In the genomic region with DNA sequence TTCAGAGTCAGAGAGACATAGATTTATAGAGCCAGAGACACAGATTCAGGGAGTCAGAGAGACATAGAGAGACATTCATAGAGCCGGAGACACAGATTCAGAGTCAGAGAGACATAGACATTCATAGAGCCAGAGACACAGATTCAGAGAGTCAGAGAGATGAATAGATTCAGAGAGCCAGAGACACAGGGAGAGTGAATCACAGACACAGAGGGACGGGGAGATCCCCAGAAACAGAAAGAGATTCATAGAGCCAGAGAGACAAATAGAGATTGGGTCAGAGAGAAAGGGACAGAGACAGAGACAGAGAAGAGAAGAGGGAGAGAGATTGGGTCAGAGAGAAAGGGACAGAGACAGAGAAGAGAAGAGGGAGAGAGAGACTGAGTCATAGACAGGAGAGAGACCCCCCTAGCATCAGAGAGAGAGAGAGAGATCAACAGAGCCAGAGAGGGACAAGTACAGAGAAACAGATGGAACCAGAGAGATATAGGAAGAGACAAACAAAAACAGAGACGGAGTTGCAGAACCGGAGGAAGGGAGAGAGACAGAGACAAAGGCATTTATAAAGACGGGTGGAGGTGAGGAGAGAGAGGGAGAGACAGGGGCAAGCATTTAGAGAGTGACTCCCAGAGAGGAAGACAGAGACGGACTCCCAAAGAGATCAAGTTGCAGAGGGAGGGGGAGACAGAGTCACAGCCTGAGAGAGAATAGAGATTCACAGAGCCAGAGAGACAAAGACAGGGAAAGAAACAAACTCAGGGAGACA, we compare ENCODE assay signal across 18 cellular contexts. TPM values are rescaled to one million over a fixed set of nuclear protein-coding genes. Genes with fewer than 3 reads are reported as not detected.
DNase-seq lines count a peak whose midpoint lies in the region; ATAC-seq and TF ChIP-seq lines count a peak whose summit lies in the region.
"Had no signal": no experiment of that assay in that cellular context is flagged by ENCODE, and none has a peak within 500 bp of the region (broad histone marks: within the 10 kb centered on the region; RNA-seq: fewer than 3 reads in every experiment).

No MANE protein-coding gene starts in this region.

- intact Hi-C loops in ascending aorta (cut with DNase I), result no loop called here

- peaks cover 8% of the 10 kb centered on the region for H3K36me3 Mint-ChIP-seq in CD4-positive, CD25-positive, alpha-beta regulatory T cell
- peaks cover 5% of the 10 kb centered on the region for H3K36me3 Mint-ChIP-seq in neural progenitor cell
- H3K36me3 Mint-ChIP-seq: natural killer cell treated with Interleukin-12 subunit alpha and Interleukin-12 subunit beta and Interleukin-15 and Interleukin-18, amount 100 ng/mL, for 72 hours had no signal

- H3K79me2 ChIP-seq in neural progenitor cell (ENCODE audit: low read depth), result no peaks in the 10 kb centered on the region

- no peak overlapping the region for H3K27ac ChIP-seq in CD4-positive, CD25-positive, alpha-beta regulatory T cell (ENCODE audit: insufficient read depth, low read length, poor library complexity, severe bottlenecking)
- no peak overlapping the region for H3K27ac ChIP-seq in HUES6 (ENCODE audit: low read depth, low read length)
- peak overlapping the region; percentile 58 for H3K27ac ChIP-seq in caudate nucleus (ENCODE audit: low read depth, low read length)
- no peak overlapping the region for H3K27ac ChIP-seq in neural progenitor cell
- H3K27ac ChIP-seq in ascending aorta, result no peak overlapping the region
- H3K27ac ChIP-seq: breast epithelium, gastroesophageal sphincter had no signal

- no peaks in the 10 kb centered on the region for H4K20me1 ChIP-seq in neural progenitor cell (ENCODE audit: low read depth)

- peak overlapping the region; percentile 90 for H3K4me2 ChIP-seq in neural progenitor cell

- peaks cover 0 to 2% (median 0%) of the 10 kb centered on the region in 7 donors for H3K9me3 Mint-ChIP-seq in CD4-positive, CD25-positive, alpha-beta regulatory T cell
- no peaks in the 10 kb centered on the region for H3K9me3 Mint-ChIP-seq in neural progenitor cell
- H3K9me3 Mint-ChIP-seq: natural killer cell treated with Interleukin-12 subunit alpha and Interleukin-12 subunit beta and Interleukin-15 and Interleukin-18, amount 100 ng/mL, for 72 hours had no signal

- TF ChIP-seq CTCF in neural progenitor cell (IDR thresholded peaks at IDR 0.05) (no peak), ascending aorta (IDR thresholded peaks at IDR 0.05) (no peak)

- peaks cover 31% of the 10 kb centered on the region for H3K27me3 ChIP-seq in CD4-positive, CD25-positive, alpha-beta regulatory T cell (ENCODE audit: control insufficient read depth, insufficient read depth, low read length)
- H3K27me3 ChIP-seq in HUES6 (ENCODE audit: control insufficient read depth, insufficient read depth, low read length) (peaks cover 48% of the 10 kb centered on the region), neural progenitor cell (peaks cover 36% of the 10 kb centered on the region), ascending aorta (peaks cover 21% of the 10 kb centered on the region)

- H3K4me1 Mint-ChIP-seq in CD4-positive, CD25-positive, alpha-beta regulatory T cell, result peaks cover 16 to 44% (median 19%) of the 10 kb centered on the region in 4 donors
- H3K4me1 Mint-ChIP-seq in neural progenitor cell, result peaks cover 26% of the 10 kb centered on the region

- no peak for DNase-seq in CD4-positive, CD25-positive, alpha-beta regulatory T cell
- no peak for DNase-seq in caudate nucleus (lab: John Stamatoyannopoulos, UW)
- DNase-seq in neural progenitor cell (ENCODE audit: low spot score), result peak; percentile 28
- DNase-seq in ascending aorta (ENCODE audit: low spot score in 2 of 2), result no peak
- DNase-seq in activated T-cell treated with anti-CD3 and anti-CD28 coated beads, Interleukin-2, amount 50 U/mL, for 1 hour, result no peak
- no peak for DNase-seq in stimulated activated CD4-positive, alpha-beta T cell treated with anti-CD3 and anti-CD28 coated beads, Interleukin-4, amount 100 ng/mL, for 24 hours
- DNase-seq in iPS-NIHi11 (ENCODE audit: low spot score), result no peak
- DNase-seq: activated naive CD4-positive, alpha-beta T cell; effector memory CD4-positive, alpha-beta T cell; KG1; NCI-H1436 treated with DMSO at 0.1 percent for 48 hours; NCI-H524 treated with DMSO at 0.1 percent for 48 hours had no signal

- H3K9me3 ChIP-seq in CD4-positive, CD25-positive, alpha-beta regulatory T cell (ENCODE audit: control insufficient read depth in 2 of 2, low read length in 2 of 2), result no peaks in the 10 kb centered on the region
- no peaks in the 10 kb centered on the region for H3K9me3 ChIP-seq in HUES6 (ENCODE audit: control insufficient read depth, insufficient read depth, low read depth, low read length)
- no peaks in the 10 kb centered on the region for H3K9me3 ChIP-seq in neural progenitor cell (ENCODE audit: low read depth)
- H3K9me3 ChIP-seq in ascending aorta, result no peaks in the 10 kb centered on the region
- H3K9me3 ChIP-seq: breast epithelium, gastroesophageal sphincter had no signal

- H3K27me3 Mint-ChIP-seq in CD4-positive, CD25-positive, alpha-beta regulatory T cell, result peaks cover 36% of the 10 kb centered on the region
- peaks cover 6% of the 10 kb centered on the region for H3K27me3 Mint-ChIP-seq in neural progenitor cell (ENCODE audit: insufficient read depth, low read depth)

- H3K4me1 ChIP-seq in CD4-positive, CD25-positive, alpha-beta regulatory T cell (ENCODE audit: control insufficient read depth, insufficient read depth, low read length, poor library complexity, severe bottlenecking), result peaks cover 48% of the 10 kb centered on the region
- H3K4me1 ChIP-seq in HUES6 (ENCODE audit: control insufficient read depth, insufficient read depth, low read length) (peaks cover 32% of the 10 kb centered on the region), neural progenitor cell (peaks cover 25% of the 10 kb centered on the region), ascending aorta (peaks cover 6 to 22% of the 10 kb centered on the region in 2 donors)

- H3K36me3 ChIP-seq in CD4-positive, CD25-positive, alpha-beta regulatory T cell (ENCODE audit: control insufficient read depth, insufficient read depth, low read length), result peaks cover 1% of the 10 kb centered on the region
- peaks cover 4% of the 10 kb centered on the region; the same call in 1 of the 2 replicates for H3K36me3 ChIP-seq in HUES6 (ENCODE audit: control insufficient read depth, insufficient read depth, low read length)
- H3K36me3 ChIP-seq in neural progenitor cell, result no peaks in the 10 kb centered on the region
- H3K36me3 ChIP-seq in ascending aorta, result peaks cover 0 to 7% of the 10 kb centered on the region in 2 donors
- H3K36me3 ChIP-seq: breast epithelium had no signal

- no peak overlapping the region for H3K9ac ChIP-seq in HUES6 (ENCODE audit: low read length)
- H3K9ac ChIP-seq in neural progenitor cell, result no peak overlapping the region

- H3K4me3 ChIP-seq in CD4-positive, CD25-positive, alpha-beta regulatory T cell (ENCODE audit: low read depth, low read length), result peak overlapping the region; percentile 43
- peak overlapping the region; percentile 64 for H3K4me3 ChIP-seq in HUES6 (ENCODE audit: low read depth, low read length)
- peak overlapping the region; percentile 66 for H3K4me3 ChIP-seq in neural progenitor cell
- peak overlapping the region in 1 of 2 donors; percentile 36 for H3K4me3 ChIP-seq in ascending aorta

- ATAC-seq in CD4-positive, CD25-positive, alpha-beta regulatory T cell (ENCODE audit: low read depth in 2 of 2), result no peak
- ATAC-seq: gastroesophageal sphincter, left lobe of liver had no signal

- no peak overlapping the region for H3K4me3 Mint-ChIP-seq in CD4-positive, CD25-positive, alpha-beta regulatory T cell
- H3K4me3 Mint-ChIP-seq in neural progenitor cell, result no peak overlapping the region
- H3K4me3 Mint-ChIP-seq: natural killer cell treated with Interleukin-12 subunit alpha and Interleukin-12 subunit beta and Interleukin-15 and Interleukin-18, amount 100 ng/mL, for 72 hours had no signal

- no peak overlapping the region for H3K27ac Mint-ChIP-seq in CD4-positive, CD25-positive, alpha-beta regulatory T cell
- H3K27ac Mint-ChIP-seq in neural progenitor cell, result no peak overlapping the region
- H3K27ac Mint-ChIP-seq: natural killer cell treated with Interleukin-12 subunit alpha and Interleukin-12 subunit beta and Interleukin-15 and Interleukin-18, amount 100 ng/mL, for 72 hours had no signal

- peaks cover 35% of the 10 kb centered on the region for H3F3A ChIP-seq in neural progenitor cell (ENCODE audit: low read depth)

- H2AFZ ChIP-seq in neural progenitor cell (replicated peaks), result no peak overlapping the region

RNA-seq across cellular contexts. Expression of a gene that starts 1.1 kb away (rescaled TPM):
- not detected for total RNA-seq in CD4-positive, CD25-positive, alpha-beta regulatory T cell
- polyA plus RNA-seq in CD4-positive, CD25-positive, alpha-beta regulatory T cell, result not detected
- total RNA-seq in neural progenitor cell (ENCODE audit: low replicate concordance), result 0.51 and 3.3 TPM in 2 replicates
- not detected for total RNA-seq in ascending aorta
- total RNA-seq: breast epithelium, gastroesophageal sphincter, skeletal muscle tissue had no signal

RNA-seq across cellular contexts. Expression of a gene that starts 13.2 kb away (rescaled TPM):
- total RNA-seq in CD4-positive, CD25-positive, alpha-beta regulatory T cell, result 280 TPM
- 10 to 100 TPM; 26.1 to 36.3 (median 35.5) TPM for polyA plus RNA-seq in CD4-positive, CD25-positive, alpha-beta regulatory T cell
- 11.5 and 25.6 TPM in 2 replicates for total RNA-seq in neural progenitor cell (ENCODE audit: low replicate concordance)
- 422 TPM for total RNA-seq in ascending aorta

RNA-seq across cellular contexts. Expression of a gene that starts 28.2 kb away (rescaled TPM):
- not detected for total RNA-seq in CD4-positive, CD25-positive, alpha-beta regulatory T cell
- polyA plus RNA-seq in CD4-positive, CD25-positive, alpha-beta regulatory T cell, result not detected
- total RNA-seq in neural progenitor cell (ENCODE audit: low replicate concordance), result 6.7 and 27.3 TPM in 2 replicates
- not detected for total RNA-seq in ascending aorta
- total RNA-seq: breast epithelium; gastroesophageal sphincter; left lobe of liver; natural killer cell treated with Interleukin-12 subunit alpha and Interleukin-12 subunit beta and Interleukin-15 and Interleukin-18, amount 100 ng/mL, for 72 hours; skeletal muscle tissue had no signal

RNA-seq across cellular contexts. Expression of a gene that starts 56.8 kb away (rescaled TPM):
- not detected for total RNA-seq in CD4-positive, CD25-positive, alpha-beta regulatory T cell
- not detected for polyA plus RNA-seq in CD4-positive, CD25-positive, alpha-beta regulatory T cell
- total RNA-seq in neural progenitor cell (ENCODE audit: low replicate concordance) (0.19 TPM in 1 of 2 replicates, not detected in the other), ascending aorta (not detected)

Comparison
In these comparisons a context has a peak if more than half of its experiments do, and no peak if none do; other contexts are left out.
1. RNA of a gene that starts 13.2 kb away (total RNA-seq): 422 TPM in ascending aorta (single experiment) and 280 TPM in CD4-positive, CD25-positive, alpha-beta regulatory T cell (single experiment); 11.5 to 25.6 TPM in neural progenitor cell; every median in the first group is over 10 times any median in the second.